ENCODE assay signal across 27 cellular contexts in genomic region chr15:50871832-50872231, GRCh38.
"Had no signal": no experiment of that assay in that cellular context is flagged by ENCODE, and none has a peak within 500 bp of the region (broad histone marks: within the 10 kb centered on the region; RNA-seq: fewer than 3 reads in every experiment).

No MANE protein-coding gene starts in this region.

- H3K4me3 ChIP-seq: neural progenitor cell, ovary, psoas muscle, right lobe of liver, sigmoid colon, suprapubic skin, testis, tibial artery, transverse colon, upper lobe of right lung, uterus had no signal

- H3K9me3 ChIP-seq: ovary, psoas muscle, right lobe of liver, sigmoid colon, suprapubic skin, testis, tibial artery, transverse colon, upper lobe of right lung, uterus had no signal

- H3K27me3 ChIP-seq: neural progenitor cell, ovary, right lobe of liver, sigmoid colon, suprapubic skin, testis, tibial artery, transverse colon, upper lobe of right lung, uterus had no signal

- DNase-seq: naive thymus-derived CD8-positive, alpha-beta T cell; occipital lobe; ovary; posterior cingulate gyrus; psoas muscle; right cardiac atrium; right lobe of liver; sigmoid colon; small intestine; stimulated activated CD4-positive, alpha-beta T cell treated with anti-CD3 and anti-CD28 coated beads, Interleukin-15, amount 100 ng/mL, for 24 hours; stimulated activated CD4-positive, alpha-beta T cell treated with anti-CD3 and anti-CD28 coated beads, Interleukin-2, amount 100 ng/mL, for 24 hours; stimulated activated CD4-positive, alpha-beta T cell treated with anti-CD3 and anti-CD28 coated beads, Interleukin-2, amount 100 ng/mL, for 48 hours; stimulated activated CD4-positive, alpha-beta T cell treated with anti-CD3 and anti-CD28 coated beads, Interleukin-4, amount 100 ng/mL, for 24 hours; stimulated activated naive B cell treated with anti-CD40 and anti-IgM and Interleukin-4, amounts not matched to agents 10 μg/mL and 1 μg/mL and 100 μg/mL, for 72 hours; stimulated activated naive CD4-positive, alpha-beta T cell treated with Interleukin-2 at 50 U/mL for 16 hours; stimulated activated naive CD8-positive, alpha-beta T cell treated with anti-CD3 and anti-CD28 coated beads, Interleukin-15, amount 100 ng/mL, for 72 hours; substantia nigra; testis; tibial artery; transverse colon; upper lobe of right lung; uterus had no signal

- H3K79me2 ChIP-seq: parathyroid adenoma had no signal

- H3K4me2 ChIP-seq: neural progenitor cell had no signal

- H3K4me1 ChIP-seq: neural progenitor cell, parathyroid adenoma, testis, upper lobe of right lung, uterus had no signal

- H3K27ac ChIP-seq: neural progenitor cell, ovary, parathyroid adenoma, psoas muscle, right lobe of liver, sigmoid colon, suprapubic skin, testis, tibial artery, transverse colon, upper lobe of right lung, uterus had no signal

- ATAC-seq: naive thymus-derived CD8-positive, alpha-beta T cell; natural killer cell treated with Interleukin-12 subunit alpha and Interleukin-12 subunit beta and Interleukin-15 and Interleukin-18, amount 100 ng/mL, for 72 hours; psoas muscle; right cardiac atrium; right lobe of liver; stimulated activated effector memory CD8-positive, alpha-beta T cell treated with anti-CD3 and anti-CD28 coated beads, Interleukin-12 subunit alpha, Interleukin-12 subunit beta, amount 100 ng/mL, for 72 hours; stimulated activated naive B cell treated with anti-CD40 and anti-IgM and Interleukin-4, amounts not matched to agents 10 μg/mL and 1 μg/mL and 100 μg/mL, for 72 hours; stimulated activated naive CD8-positive, alpha-beta T cell treated with anti-CD3 and anti-CD28 coated beads, Interleukin-15, amount 100 ng/mL, for 72 hours; upper lobe of right lung had no signal

- H3K9ac ChIP-seq: neural progenitor cell, parathyroid adenoma had no signal

- FAIRE-seq: small intestine had no signal

- H2AFZ ChIP-seq: neural progenitor cell, parathyroid adenoma had no signal

- H3K36me3 ChIP-seq: neural progenitor cell, ovary, right lobe of liver, sigmoid colon, suprapubic skin, tibial artery, transverse colon, upper lobe of right lung, uterus had no signal
